10 cellular contexts compared by ENCODE assay signal in the genomic region with DNA sequence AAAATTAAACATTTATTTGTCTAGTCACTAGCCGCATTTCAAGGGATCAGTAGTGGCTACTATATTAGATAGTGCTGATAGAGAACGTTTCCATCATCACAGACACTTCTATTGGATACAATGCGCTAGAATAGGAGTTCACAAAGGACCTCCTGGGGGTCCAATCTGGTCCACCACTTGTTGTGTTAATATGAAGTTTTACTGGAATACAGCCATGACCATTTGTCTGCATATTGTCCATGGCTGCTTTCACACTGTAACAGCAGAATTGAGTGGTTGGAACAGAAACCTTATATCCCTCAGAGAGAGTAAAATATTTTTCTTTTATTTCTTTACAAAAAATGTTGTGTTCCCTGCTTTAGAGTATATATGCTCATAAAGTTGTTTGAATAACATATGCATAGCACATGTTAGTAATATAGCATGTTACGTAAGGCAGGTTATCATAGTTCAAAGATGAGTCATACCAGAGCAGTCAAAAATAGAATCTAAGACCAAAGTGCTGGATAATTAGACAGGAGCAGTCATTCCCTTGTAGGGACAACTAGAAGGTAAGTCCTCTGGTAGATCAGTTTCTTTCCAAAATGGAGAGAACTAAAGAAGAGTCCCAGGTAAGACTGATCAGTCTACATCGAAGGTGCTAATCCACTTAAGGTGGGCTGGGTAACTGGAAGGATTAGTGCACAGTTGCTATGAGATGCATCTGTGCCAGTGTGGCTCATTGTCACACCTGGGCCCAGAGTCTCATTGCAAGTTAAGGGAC. TPM values are rescaled to one million over a fixed set of nuclear protein-coding genes. Genes with fewer than 3 reads are reported as not detected.
DNase-seq lines count a peak whose midpoint lies in the region; ATAC-seq, FAIRE-seq and TF ChIP-seq lines count a peak whose summit lies in the region.
"Had no signal": no experiment of that assay in that cellular context is flagged by ENCODE, and none has a peak within 500 bp of the region (broad histone marks: within the 10 kb centered on the region; RNA-seq: fewer than 3 reads in every experiment).

No MANE protein-coding gene starts in this region.

- H3K27me3 Mint-ChIP-seq in Caco-2 (ENCODE audit: insufficient read depth, unreplicated experiment) (no peaks in the 10 kb centered on the region), astrocyte (ENCODE audit: low read depth, unreplicated experiment) (no peaks in the 10 kb centered on the region)
- no peaks in the 10 kb centered on the region for H3K27me3 Mint-ChIP-seq in activated T-helper 1 cell treated with anti-CD3 and anti-CD28 coated beads, Interleukin-12 subunit alpha, Interleukin-12 subunit beta, Interleukin-2, Interleukin-4 antibody, amounts not matched to agents 30 ng/mL and 10 ng/mL and 1 ng/mL, durations not matched to agents 14 hours and 24 hours and 36 hours (ENCODE audit: insufficient read depth)

- TF ChIP-seq RAD21 in liver (IDR thresholded peaks at IDR 0.05) = no peak

- H3K4me3 Mint-ChIP-seq in Caco-2 (ENCODE audit: unreplicated experiment) (peak overlapping the region; percentile 49), astrocyte (ENCODE audit: unreplicated experiment) (peak overlapping the region; percentile 42)
- no peak overlapping the region for H3K4me3 Mint-ChIP-seq in activated T-helper 1 cell treated with anti-CD3 and anti-CD28 coated beads, Interleukin-12 subunit alpha, Interleukin-12 subunit beta, Interleukin-2, Interleukin-4 antibody, amounts not matched to agents 30 ng/mL and 10 ng/mL and 1 ng/mL, durations not matched to agents 14 hours and 24 hours and 36 hours

- H3K27ac Mint-ChIP-seq in Caco-2 (ENCODE audit: unreplicated experiment) (peak overlapping the region; percentile 51), astrocyte (ENCODE audit: unreplicated experiment) (peak overlapping the region; percentile 23)
- H3K27ac Mint-ChIP-seq in activated T-helper 1 cell treated with anti-CD3 and anti-CD28 coated beads, Interleukin-12 subunit alpha, Interleukin-12 subunit beta, Interleukin-2, Interleukin-4 antibody, amounts not matched to agents 30 ng/mL and 10 ng/mL and 1 ng/mL, durations not matched to agents 14 hours and 24 hours and 36 hours = no peak overlapping the region

- H3K4me1 ChIP-seq in Caco-2 = peaks cover 61% of the 10 kb centered on the region
- H3K4me1 ChIP-seq in astrocyte (ENCODE audit: insufficient read depth, low read length) = peaks cover 15% of the 10 kb centered on the region
- H3K4me1 ChIP-seq in liver (ENCODE audit: control insufficient read depth in 4 of 4, insufficient read depth in 4 of 4, low read length in 3 of 4) = peaks cover 0 to 5% (median 0%) of the 10 kb centered on the region in 4 donors

- H3K27me3 ChIP-seq in Caco-2 (replicated peaks; ENCODE audit: control insufficient read depth, insufficient read depth, low read length) (no peaks in the 10 kb centered on the region), astrocyte (ENCODE audit: insufficient read depth, low read length) (no peaks in the 10 kb centered on the region), liver (ENCODE audit: control insufficient read depth in 4 of 4, insufficient read depth in 4 of 4, low read length in 3 of 4) (no peaks in the 10 kb centered on the region)

- no peaks in the 10 kb centered on the region for H3K36me3 ChIP-seq in Caco-2 (ENCODE audit: control insufficient read depth, insufficient read depth, low read length)
- peaks cover 2% of the 10 kb centered on the region for H3K36me3 ChIP-seq in astrocyte (ENCODE audit: insufficient read depth, low read length)
- no peaks in the 10 kb centered on the region for H3K36me3 ChIP-seq in liver (ENCODE audit: control insufficient read depth in 4 of 4, insufficient read depth in 3 of 4, low read depth in 1 of 4, low read length in 3 of 4)

- WGBS in liver = 88% methylated on average over 5 of the region's 5 CpGs

- no peak overlapping the region for H3K4me3 ChIP-seq in Caco-2 (ENCODE audit: low read depth, low read length)
- H3K4me3 ChIP-seq in astrocyte (ENCODE audit: insufficient read depth, low read depth, low read length) = no peak overlapping the region
- H3K4me3 ChIP-seq in liver (ENCODE audit: low read depth in 1 of 3, low read length in 3 of 3) = no peak overlapping the region

- CTCF ChIA-PET in Caco-2 (lab: Charles Lee) = no interaction called here

- peaks cover 44% of the 10 kb centered on the region for H3K36me3 Mint-ChIP-seq in Caco-2 (ENCODE audit: insufficient read depth, unreplicated experiment)
- H3K36me3 Mint-ChIP-seq in astrocyte (ENCODE audit: low read depth, unreplicated experiment) = peaks cover 1% of the 10 kb centered on the region
- peaks cover 11% of the 10 kb centered on the region for H3K36me3 Mint-ChIP-seq in activated T-helper 1 cell treated with anti-CD3 and anti-CD28 coated beads, Interleukin-12 subunit alpha, Interleukin-12 subunit beta, Interleukin-2, Interleukin-4 antibody, amounts not matched to agents 30 ng/mL and 10 ng/mL and 1 ng/mL, durations not matched to agents 14 hours and 24 hours and 36 hours (ENCODE audit: low read depth)

- H3K9me3 Mint-ChIP-seq in Caco-2 (ENCODE audit: unreplicated experiment) = no peaks in the 10 kb centered on the region
- no peaks in the 10 kb centered on the region for H3K9me3 Mint-ChIP-seq in astrocyte (ENCODE audit: unreplicated experiment)
- no peaks in the 10 kb centered on the region for H3K9me3 Mint-ChIP-seq in activated T-helper 1 cell treated with anti-CD3 and anti-CD28 coated beads, Interleukin-12 subunit alpha, Interleukin-12 subunit beta, Interleukin-2, Interleukin-4 antibody, amounts not matched to agents 30 ng/mL and 10 ng/mL and 1 ng/mL, durations not matched to agents 14 hours and 24 hours and 36 hours

- POLR2A ChIA-PET in Caco-2 (lab: Charles Lee) = interaction anchor here (0.7 kb wide), 1 partner anchor 575 kb away, joined by 10 read pairs; no protein-coding TSS in a partner anchor

- DNase-seq in Caco-2 (peak in 1 of 2 experiments; percentile 39), HTR-8/SVneo (ENCODE audit: insufficient read length, low spot score) (no peak), astrocyte (ENCODE audit: low read depth) (peak; percentile 71), KG1 (lab: John Stamatoyannopoulos, UW) (no peak), OCI-M2 (lab: John Stamatoyannopoulos, UW; ENCODE audit: unreplicated experiment) (no peak)
- no peak for DNase-seq in activated T-helper 1 cell treated with anti-CD3 and anti-CD28 coated beads, Interleukin-12 subunit alpha, Interleukin-12 subunit beta, Interleukin-2, Interleukin-4 antibody, amounts not matched to agents 30 ng/mL and 10 ng/mL and 1 ng/mL, durations not matched to agents 14 hours and 24 hours and 36 hours (ENCODE audit: low spot score)
- DNase-seq: head of caudate nucleus, NCI-H2081 treated with DMSO at 0.1 percent for 48 hours had no signal

- BruUV-seq in Caco-2 (replicated peaks; lab: Mats Ljungman, UMichigan) = no TSS peak

- H3K9me3 ChIP-seq in Caco-2 (no peaks in the 10 kb centered on the region), astrocyte (ENCODE audit: insufficient read depth, low read depth, low read length) (no peaks in the 10 kb centered on the region), liver (ENCODE audit: control insufficient read depth in 4 of 4, low read length in 3 of 4) (no peaks in the 10 kb centered on the region)

- no peak overlapping the region for H2AFZ ChIP-seq in astrocyte (ENCODE audit: low read depth, low read length)

- no peak overlapping the region for H3K9ac ChIP-seq in astrocyte (ENCODE audit: low read length)
- H3K9ac ChIP-seq in liver (ENCODE audit: low read depth in 1 of 2, low read length in 2 of 2) = no peak overlapping the region

- peaks cover 28% of the 10 kb centered on the region for H4K20me1 ChIP-seq in astrocyte (ENCODE audit: insufficient read depth, low read length)

- peaks cover 97% of the 10 kb centered on the region for H3K79me2 ChIP-seq in astrocyte (ENCODE audit: insufficient read depth, low read length)

- intact Hi-C loops in Caco-2 (cut with micrococcal nuclease; ENCODE audit: unreplicated experiment) = no loop called here
- intact Hi-C loops in activated T-helper 1 cell treated with anti-CD3 and anti-CD28 coated beads, Interleukin-12 subunit alpha, Interleukin-12 subunit beta, Interleukin-2, Interleukin-4 antibody, amounts not matched to agents 30 ng/mL and 10 ng/mL and 1 ng/mL, durations not matched to agents 14 hours and 24 hours and 36 hours (cut with micrococcal nuclease) = no loop called here

- peak overlapping the region; percentile 69 for H3K4me2 ChIP-seq in astrocyte (ENCODE audit: low read length)

- TF ChIP-seq CTCF in Caco-2 (IDR thresholded peaks at IDR 0.05; ENCODE audit: insufficient read depth in 1 of 2, low read depth in 1 of 2, low read length in 1 of 2, severe bottlenecking in 1 of 2, unreplicated experiment in 1 of 2) = no peak
- no peak for TF ChIP-seq CTCF in astrocyte (IDR thresholded peaks at IDR 0.05; ENCODE audit: insufficient read depth, low read depth, low read length)
- no peak for TF ChIP-seq CTCF in liver (IDR thresholded peaks at IDR 0.05; ENCODE audit: low read depth, low read length, missing input control)

- H3K4me1 Mint-ChIP-seq in Caco-2 (ENCODE audit: low read depth, unreplicated experiment) (peaks cover 29% of the 10 kb centered on the region), astrocyte (ENCODE audit: low read depth, unreplicated experiment) (peaks cover 27% of the 10 kb centered on the region)
- H3K4me1 Mint-ChIP-seq in activated T-helper 1 cell treated with anti-CD3 and anti-CD28 coated beads, Interleukin-12 subunit alpha, Interleukin-12 subunit beta, Interleukin-2, Interleukin-4 antibody, amounts not matched to agents 30 ng/mL and 10 ng/mL and 1 ng/mL, durations not matched to agents 14 hours and 24 hours and 36 hours (ENCODE audit: low read depth) = peaks cover 24% of the 10 kb centered on the region

- H3K27ac ChIP-seq in astrocyte (ENCODE audit: low read depth, low read length) = peak overlapping the region; percentile 43
- no peak overlapping the region for H3K27ac ChIP-seq in liver (ENCODE audit: low read depth in 1 of 2, low read length in 2 of 2)

- ATAC-seq in GM18520 (IDR thresholded peaks at IDR 0.05; ENCODE audit: unreplicated experiment) = no peak

- FAIRE-seq in HTR-8/SVneo (lab: Jason Lieb, UNC) = peak; percentile 81
- FAIRE-seq in astrocyte (lab: Jason Lieb, UNC) = peak; percentile 75

RNA-seq across cellular contexts. Expression of gene BZW2, which starts 14.9 kb away (rescaled TPM):
- total RNA-seq in Caco-2 (2022) (148 TPM in 2 replicates), astrocyte (83.4 and 84.9 TPM in 2 replicates), liver (10 to 100 TPM; 13.0 to 18.6 TPM)
- 10 to 100 TPM; 10.9 to 13.2 TPM for polyA plus RNA-seq in liver
- 94.3 and 101 TPM in 2 replicates for total RNA-seq in activated T-helper 1 cell treated with anti-CD3 and anti-CD28 coated beads, Interleukin-12 subunit alpha, Interleukin-12 subunit beta, Interleukin-2, Interleukin-4 antibody, amounts not matched to agents 30 ng/mL and 10 ng/mL and 1 ng/mL, durations not matched to agents 14 hours and 24 hours and 36 hours

RNA-seq across cellular contexts. Expression of gene ANKMY2, which starts 15.3 kb away (rescaled TPM):
- total RNA-seq in Caco-2 (2022) (34.5 and 35.2 TPM in 2 replicates), astrocyte (21.9 and 25.0 TPM in 2 replicates), liver (10 to 100 TPM in 1 of 2 donors, 1 to 10 TPM in 1; 6.9 to 11.4 TPM)
- 1 to 10 TPM; 2.7 to 4.0 TPM for polyA plus RNA-seq in liver
- 6.9 and 8.4 TPM in 2 replicates for total RNA-seq in activated T-helper 1 cell treated with anti-CD3 and anti-CD28 coated beads, Interleukin-12 subunit alpha, Interleukin-12 subunit beta, Interleukin-2, Interleukin-4 antibody, amounts not matched to agents 30 ng/mL and 10 ng/mL and 1 ng/mL, durations not matched to agents 14 hours and 24 hours and 36 hours
